Comparison of ENCODE assay signal across 1 cellular context in the genomic region with DNA sequence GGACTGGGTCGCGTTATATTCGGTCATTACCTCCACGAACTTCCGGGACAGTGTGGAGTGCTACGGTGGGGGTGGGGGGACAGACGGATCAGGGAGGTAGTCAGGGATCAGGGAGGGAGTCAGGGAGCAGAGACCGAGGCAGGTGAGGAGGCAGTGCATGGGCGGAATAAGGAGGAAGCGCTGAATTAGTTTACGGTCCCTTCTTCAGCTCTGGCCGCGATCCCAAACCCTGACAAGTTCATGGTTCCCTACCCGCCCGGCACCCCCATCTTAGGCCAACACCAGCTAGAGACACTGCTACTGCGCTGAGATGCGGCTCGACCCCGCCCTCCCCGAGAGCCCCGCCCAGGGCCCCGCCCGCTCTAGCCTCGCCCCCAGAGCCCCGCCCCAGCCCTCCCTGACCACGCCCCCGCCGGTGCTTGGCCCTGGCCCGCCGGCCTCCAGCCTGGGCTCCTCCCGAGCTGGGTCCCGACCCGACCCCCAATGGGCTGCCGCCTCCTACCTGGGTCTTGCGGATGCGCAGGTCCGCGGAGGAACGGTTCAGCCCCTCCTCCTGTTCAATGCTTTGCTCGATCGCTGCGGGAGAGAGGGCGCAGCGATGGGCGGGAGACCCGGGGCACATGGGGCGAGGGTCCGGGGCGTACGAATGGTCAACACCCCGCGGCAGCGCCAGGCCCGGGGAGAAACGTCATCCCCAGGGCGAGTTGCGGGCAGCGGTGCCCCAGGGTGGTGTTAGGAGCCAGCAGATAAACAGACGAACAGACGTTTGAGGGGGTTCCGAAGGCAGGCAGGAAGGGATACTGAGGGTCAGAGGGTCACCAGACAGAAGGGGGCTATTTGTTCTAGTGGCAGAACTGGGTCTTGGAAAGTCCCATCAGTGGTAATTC.
A peak's percentile ranks its signal among the peaks of the same experiment; 100 is the strongest.
TF ChIP-seq lines count a peak whose summit lies in the region.

No MANE protein-coding gene starts in this region.

TF ChIP-seq in HepG2, 621 proteins besides CTCF, POLR2A, EP300 and RAD21 (continued from another document and continues in another):
- TF ChIP-seq ISL2 (CRISPR knock-in tag; IDR thresholded peaks at IDR 0.05) = 0 out of 2 replicates have a peak, but pooled peaks have one; percentile 25
- peak; percentile 95 for TF ChIP-seq ZFP82 (CRISPR knock-in tag; IDR thresholded peaks at IDR 0.05; ENCODE audit: borderline replicate concordance)
- TF ChIP-seq, protein P1, sequence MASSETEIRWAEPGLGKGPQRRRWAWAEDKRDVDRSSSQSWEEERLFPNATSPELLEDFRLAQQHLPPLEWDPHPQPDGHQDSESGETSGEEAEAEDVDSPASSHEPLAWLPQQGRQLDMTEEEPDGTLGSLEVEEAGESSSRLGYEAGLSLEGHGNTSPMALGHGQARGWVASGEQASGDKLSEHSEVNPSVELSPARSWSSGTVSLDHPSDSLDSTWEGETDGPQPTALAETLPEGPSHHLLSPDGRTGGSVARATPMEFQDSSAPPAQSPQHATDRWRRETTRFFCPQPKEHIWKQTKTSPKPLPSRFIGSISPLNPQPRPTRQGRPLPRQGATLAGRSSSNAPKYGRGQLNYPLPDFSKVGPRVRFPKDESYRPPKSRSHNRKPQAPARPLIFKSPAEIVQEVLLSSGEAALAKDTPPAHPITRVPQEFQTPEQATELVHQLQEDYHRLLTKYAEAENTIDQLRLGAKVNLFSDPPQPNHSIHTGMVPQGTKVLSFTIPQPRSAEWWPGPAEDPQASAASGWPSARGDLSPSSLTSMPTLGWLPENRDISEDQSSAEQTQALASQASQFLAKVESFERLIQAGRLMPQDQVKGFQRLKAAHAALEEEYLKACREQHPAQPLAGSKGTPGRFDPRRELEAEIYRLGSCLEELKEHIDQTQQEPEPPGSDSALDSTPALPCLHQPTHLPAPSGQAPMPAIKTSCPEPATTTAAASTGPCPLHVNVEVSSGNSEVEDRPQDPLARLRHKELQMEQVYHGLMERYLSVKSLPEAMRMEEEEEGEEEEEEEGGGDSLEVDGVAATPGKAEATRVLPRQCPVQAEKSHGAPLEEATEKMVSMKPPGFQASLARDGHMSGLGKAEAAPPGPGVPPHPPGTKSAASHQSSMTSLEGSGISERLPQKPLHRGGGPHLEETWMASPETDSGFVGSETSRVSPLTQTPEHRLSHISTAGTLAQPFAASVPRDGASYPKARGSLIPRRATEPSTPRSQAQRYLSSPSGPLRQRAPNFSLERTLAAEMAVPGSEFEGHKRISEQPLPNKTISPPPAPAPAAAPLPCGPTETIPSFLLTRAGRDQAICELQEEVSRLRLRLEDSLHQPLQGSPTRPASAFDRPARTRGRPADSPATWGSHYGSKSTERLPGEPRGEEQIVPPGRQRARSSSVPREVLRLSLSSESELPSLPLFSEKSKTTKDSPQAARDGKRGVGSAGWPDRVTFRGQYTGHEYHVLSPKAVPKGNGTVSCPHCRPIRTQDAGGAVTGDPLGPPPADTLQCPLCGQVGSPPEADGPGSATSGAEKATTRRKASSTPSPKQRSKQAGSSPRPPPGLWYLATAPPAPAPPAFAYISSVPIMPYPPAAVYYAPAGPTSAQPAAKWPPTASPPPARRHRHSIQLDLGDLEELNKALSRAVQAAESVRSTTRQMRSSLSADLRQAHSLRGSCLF (CRISPR knock-in tag; IDR thresholded peaks at IDR 0.05; ENCODE audit: borderline replicate concordance) = no peak
- peak; percentile 83; the same call in 1 of the 2 replicates for TF ChIP-seq ZNF772 (CRISPR knock-in tag; IDR thresholded peaks at IDR 0.05)
- peak; percentile 81 for TF ChIP-seq ZSCAN21 (CRISPR knock-in tag; IDR thresholded peaks at IDR 0.05; ENCODE audit: borderline replicate concordance)
- TF ChIP-seq, protein P2, sequence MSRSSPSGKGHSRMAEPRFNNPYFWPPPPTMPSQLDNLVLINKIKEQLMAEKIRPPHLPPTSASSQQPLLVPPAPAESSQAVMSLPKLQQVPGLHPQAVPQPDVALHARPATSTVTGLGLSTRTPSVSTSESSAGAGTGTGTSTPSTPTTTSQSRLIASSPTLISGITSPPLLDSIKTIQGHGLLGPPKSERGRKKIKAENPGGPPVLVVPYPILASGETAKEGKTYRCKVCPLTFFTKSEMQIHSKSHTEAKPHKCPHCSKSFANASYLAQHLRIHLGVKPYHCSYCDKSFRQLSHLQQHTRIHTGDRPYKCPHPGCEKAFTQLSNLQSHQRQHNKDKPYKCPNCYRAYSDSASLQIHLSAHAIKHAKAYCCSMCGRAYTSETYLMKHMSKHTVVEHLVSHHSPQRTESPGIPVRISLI (CRISPR knock-in tag; IDR thresholded peaks at IDR 0.05; ENCODE audit: borderline replicate concordance) = 0 out of 2 replicates have a peak, but pooled peaks have one; percentile 14
- peak; percentile 79 for TF ChIP-seq KDM5B (CRISPR knock-in tag; IDR thresholded peaks at IDR 0.05; ENCODE audit: borderline replicate concordance)
- TF ChIP-seq ZNF263 (CRISPR knock-in tag; IDR thresholded peaks at IDR 0.05) = no peak
- no peak for TF ChIP-seq ZNF75D (CRISPR knock-in tag; IDR thresholded peaks at IDR 0.05; ENCODE audit: borderline replicate concordance)
- TF ChIP-seq KDM1A (CRISPR knock-in tag; IDR thresholded peaks at IDR 0.05) = no peak
- 0 out of 2 replicates have a peak, but pooled peaks have one; percentile 6 for TF ChIP-seq ZNF766 (CRISPR knock-in tag; IDR thresholded peaks at IDR 0.05; ENCODE audit: borderline replicate concordance)
- 0 out of 2 replicates have a peak, but pooled peaks have one; percentile 19 for TF ChIP-seq SMAD3 (CRISPR knock-in tag; IDR thresholded peaks at IDR 0.05)
- no peak for TF ChIP-seq FOSL1 (CRISPR knock-in tag; IDR thresholded peaks at IDR 0.05; ENCODE audit: borderline replicate concordance)
- TF ChIP-seq ASH2L (IDR thresholded peaks at IDR 0.05; ENCODE audit: insufficient read length, low read depth, low read length) = peak; percentile 63
- TF ChIP-seq, protein P3, sequence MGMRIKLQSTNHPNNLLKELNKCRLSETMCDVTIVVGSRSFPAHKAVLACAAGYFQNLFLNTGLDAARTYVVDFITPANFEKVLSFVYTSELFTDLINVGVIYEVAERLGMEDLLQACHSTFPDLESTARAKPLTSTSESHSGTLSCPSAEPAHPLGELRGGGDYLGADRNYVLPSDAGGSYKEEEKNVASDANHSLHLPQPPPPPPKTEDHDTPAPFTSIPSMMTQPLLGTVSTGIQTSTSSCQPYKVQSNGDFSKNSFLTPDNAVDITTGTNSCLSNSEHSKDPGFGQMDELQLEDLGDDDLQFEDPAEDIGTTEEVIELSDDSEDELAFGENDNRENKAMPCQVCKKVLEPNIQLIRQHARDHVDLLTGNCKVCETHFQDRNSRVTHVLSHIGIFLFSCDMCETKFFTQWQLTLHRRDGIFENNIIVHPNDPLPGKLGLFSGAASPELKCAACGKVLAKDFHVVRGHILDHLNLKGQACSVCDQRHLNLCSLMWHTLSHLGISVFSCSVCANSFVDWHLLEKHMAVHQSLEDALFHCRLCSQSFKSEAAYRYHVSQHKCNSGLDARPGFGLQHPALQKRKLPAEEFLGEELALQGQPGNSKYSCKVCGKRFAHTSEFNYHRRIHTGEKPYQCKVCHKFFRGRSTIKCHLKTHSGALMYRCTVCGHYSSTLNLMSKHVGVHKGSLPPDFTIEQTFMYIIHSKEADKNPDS (CRISPR knock-in tag; IDR thresholded peaks at IDR 0.05) = peak; percentile 94
- TF ChIP-seq NFE2 (CRISPR knock-in tag; IDR thresholded peaks at IDR 0.05) = no peak
- peak; percentile 74; the same call in 1 of the 2 replicates for TF ChIP-seq ZNF343 (CRISPR knock-in tag; IDR thresholded peaks at IDR 0.05)
- TF ChIP-seq KAT8 (CRISPR knock-in tag; IDR thresholded peaks at IDR 0.05) = peak; percentile 19; the same call in 1 of the 2 replicates
- peak; percentile 65 for TF ChIP-seq SAP130 (CRISPR knock-in tag; IDR thresholded peaks at IDR 0.05; ENCODE audit: low read depth)
- TF ChIP-seq BRD4 (CRISPR knock-in tag; IDR thresholded peaks at IDR 0.05) = peak; percentile 21; the same call in 1 of the 2 replicates
- no peak for TF ChIP-seq REXO4 (CRISPR knock-in tag; IDR thresholded peaks at IDR 0.05; ENCODE audit: borderline replicate concordance)
- no peak for TF ChIP-seq SP2 (CRISPR knock-in tag; IDR thresholded peaks at IDR 0.05)
- no peak for TF ChIP-seq TOE1 (CRISPR knock-in tag; IDR thresholded peaks at IDR 0.05)
- peak; percentile 24; the same call in 1 of the 2 replicates for TF ChIP-seq RARA (CRISPR knock-in tag; IDR thresholded peaks at IDR 0.05)
- TF ChIP-seq NFIB (CRISPR knock-in tag; IDR thresholded peaks at IDR 0.05; ENCODE audit: borderline replicate concordance) = no peak
- TF ChIP-seq ARID2 (CRISPR knock-in tag; IDR thresholded peaks at IDR 0.05; ENCODE audit: borderline replicate concordance) = no peak
- peak; percentile 65; the same call in 1 of the 2 replicates for TF ChIP-seq ZNF468 (CRISPR knock-in tag; IDR thresholded peaks at IDR 0.05)
- TF ChIP-seq, protein P4, sequence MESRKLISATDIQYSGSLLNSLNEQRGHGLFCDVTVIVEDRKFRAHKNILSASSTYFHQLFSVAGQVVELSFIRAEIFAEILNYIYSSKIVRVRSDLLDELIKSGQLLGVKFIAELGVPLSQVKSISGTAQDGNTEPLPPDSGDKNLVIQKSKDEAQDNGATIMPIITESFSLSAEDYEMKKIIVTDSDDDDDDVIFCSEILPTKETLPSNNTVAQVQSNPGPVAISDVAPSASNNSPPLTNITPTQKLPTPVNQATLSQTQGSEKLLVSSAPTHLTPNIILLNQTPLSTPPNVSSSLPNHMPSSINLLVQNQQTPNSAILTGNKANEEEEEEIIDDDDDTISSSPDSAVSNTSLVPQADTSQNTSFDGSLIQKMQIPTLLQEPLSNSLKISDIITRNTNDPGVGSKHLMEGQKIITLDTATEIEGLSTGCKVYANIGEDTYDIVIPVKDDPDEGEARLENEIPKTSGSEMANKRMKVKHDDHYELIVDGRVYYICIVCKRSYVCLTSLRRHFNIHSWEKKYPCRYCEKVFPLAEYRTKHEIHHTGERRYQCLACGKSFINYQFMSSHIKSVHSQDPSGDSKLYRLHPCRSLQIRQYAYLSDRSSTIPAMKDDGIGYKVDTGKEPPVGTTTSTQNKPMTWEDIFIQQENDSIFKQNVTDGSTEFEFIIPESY (CRISPR knock-in tag; IDR thresholded peaks at IDR 0.05) = 0 out of 2 replicates have a peak, but pooled peaks have one; percentile 10
- no peak for TF ChIP-seq ZFP36 (IDR thresholded peaks at IDR 0.05; ENCODE audit: borderline replicate concordance, low read depth, low read length, partially characterized antibody)
- peak; percentile 54; the same call in 1 of the 2 replicates for TF ChIP-seq YEATS2 (CRISPR knock-in tag; IDR thresholded peaks at IDR 0.05; ENCODE audit: borderline replicate concordance)
- 0 out of 2 replicates have a peak, but pooled peaks have one; percentile 79 for TF ChIP-seq ZNF850 (CRISPR knock-in tag; conservative IDR thresholded peaks at IDR 0.05)
- no peak; the same call in 1 of the 2 replicates for TF ChIP-seq PHF21A (CRISPR knock-in tag; IDR thresholded peaks at IDR 0.05)
- no peak for TF ChIP-seq XBP1 (CRISPR knock-in tag; IDR thresholded peaks at IDR 0.05)
- TF ChIP-seq ATAD3A (CRISPR knock-in tag; IDR thresholded peaks at IDR 0.05) = no peak
- TF ChIP-seq, protein P5, sequence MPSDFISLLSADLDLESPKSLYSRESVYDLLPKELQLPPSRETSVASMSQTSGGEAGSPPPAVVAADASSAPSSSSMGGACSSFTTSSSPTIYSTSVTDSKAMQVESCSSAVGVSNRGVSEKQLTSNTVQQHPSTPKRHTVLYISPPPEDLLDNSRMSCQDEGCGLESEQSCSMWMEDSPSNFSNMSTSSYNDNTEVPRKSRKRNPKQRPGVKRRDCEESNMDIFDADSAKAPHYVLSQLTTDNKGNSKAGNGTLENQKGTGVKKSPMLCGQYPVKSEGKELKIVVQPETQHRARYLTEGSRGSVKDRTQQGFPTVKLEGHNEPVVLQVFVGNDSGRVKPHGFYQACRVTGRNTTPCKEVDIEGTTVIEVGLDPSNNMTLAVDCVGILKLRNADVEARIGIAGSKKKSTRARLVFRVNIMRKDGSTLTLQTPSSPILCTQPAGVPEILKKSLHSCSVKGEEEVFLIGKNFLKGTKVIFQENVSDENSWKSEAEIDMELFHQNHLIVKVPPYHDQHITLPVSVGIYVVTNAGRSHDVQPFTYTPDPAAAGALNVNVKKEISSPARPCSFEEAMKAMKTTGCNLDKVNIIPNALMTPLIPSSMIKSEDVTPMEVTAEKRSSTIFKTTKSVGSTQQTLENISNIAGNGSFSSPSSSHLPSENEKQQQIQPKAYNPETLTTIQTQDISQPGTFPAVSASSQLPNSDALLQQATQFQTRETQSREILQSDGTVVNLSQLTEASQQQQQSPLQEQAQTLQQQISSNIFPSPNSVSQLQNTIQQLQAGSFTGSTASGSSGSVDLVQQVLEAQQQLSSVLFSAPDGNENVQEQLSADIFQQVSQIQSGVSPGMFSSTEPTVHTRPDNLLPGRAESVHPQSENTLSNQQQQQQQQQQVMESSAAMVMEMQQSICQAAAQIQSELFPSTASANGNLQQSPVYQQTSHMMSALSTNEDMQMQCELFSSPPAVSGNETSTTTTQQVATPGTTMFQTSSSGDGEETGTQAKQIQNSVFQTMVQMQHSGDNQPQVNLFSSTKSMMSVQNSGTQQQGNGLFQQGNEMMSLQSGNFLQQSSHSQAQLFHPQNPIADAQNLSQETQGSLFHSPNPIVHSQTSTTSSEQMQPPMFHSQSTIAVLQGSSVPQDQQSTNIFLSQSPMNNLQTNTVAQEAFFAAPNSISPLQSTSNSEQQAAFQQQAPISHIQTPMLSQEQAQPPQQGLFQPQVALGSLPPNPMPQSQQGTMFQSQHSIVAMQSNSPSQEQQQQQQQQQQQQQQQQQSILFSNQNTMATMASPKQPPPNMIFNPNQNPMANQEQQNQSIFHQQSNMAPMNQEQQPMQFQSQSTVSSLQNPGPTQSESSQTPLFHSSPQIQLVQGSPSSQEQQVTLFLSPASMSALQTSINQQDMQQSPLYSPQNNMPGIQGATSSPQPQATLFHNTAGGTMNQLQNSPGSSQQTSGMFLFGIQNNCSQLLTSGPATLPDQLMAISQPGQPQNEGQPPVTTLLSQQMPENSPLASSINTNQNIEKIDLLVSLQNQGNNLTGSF (CRISPR knock-in tag; IDR thresholded peaks at IDR 0.05) = peak; percentile 74
- 0 out of 2 replicates have a peak, but pooled peaks have one; percentile 45 for TF ChIP-seq ZNF788 (CRISPR knock-in tag; IDR thresholded peaks at IDR 0.05; ENCODE audit: borderline replicate concordance)
- TF ChIP-seq ZNF350 (CRISPR knock-in tag; IDR thresholded peaks at IDR 0.05; ENCODE audit: borderline replicate concordance, low read depth) = peak; percentile 42
